ENCODE assay signal across 1 cellular context in the genomic region with DNA sequence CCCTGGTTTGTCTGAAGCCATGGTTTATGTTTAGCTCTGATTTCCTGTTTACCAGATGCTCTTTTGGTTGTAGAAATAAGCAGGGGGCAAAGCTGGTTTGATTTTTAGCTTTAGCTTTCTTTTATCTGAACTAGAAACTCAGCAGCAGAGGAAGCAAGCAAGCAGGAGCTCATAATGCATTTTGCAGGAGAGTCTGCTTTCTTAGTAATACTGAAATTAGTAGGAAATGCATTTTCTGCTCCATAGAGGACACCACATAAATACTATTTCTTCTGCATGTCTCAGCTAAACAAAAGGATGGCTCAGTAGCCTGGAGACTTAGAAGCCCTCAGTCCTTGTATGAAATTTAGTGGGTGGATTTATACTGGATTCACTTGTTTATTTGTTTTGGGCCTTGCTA.
TF ChIP-seq lines count a peak whose summit lies in the region.

No MANE protein-coding gene starts in this region.

TF ChIP-seq in IMR-90, 13 proteins besides CTCF, POLR2A, EP300 and RAD21:
- TF ChIP-seq MAZ (IDR thresholded peaks at IDR 0.05; ENCODE audit: borderline replicate concordance, low read depth, low read length) (no peak), ELK1 (IDR thresholded peaks at IDR 0.05; ENCODE audit: borderline replicate concordance, low read depth, low read length) (no peak)
